Comparison of ENCODE assay signal across 1 cellular context in genomic region chr10:63629363-63630084, GRCh38.
A peak's percentile ranks its signal among the peaks of the same experiment; 100 is the strongest.
TF ChIP-seq lines count a peak whose summit lies in the region.

No MANE protein-coding gene starts in this region.

TF ChIP-seq in IMR-90, 13 proteins besides CTCF, POLR2A, EP300 and RAD21 (continued from another document):
- peak; percentile 67 for TF ChIP-seq SMC3 (IDR thresholded peaks at IDR 0.05; ENCODE audit: low read depth, low read length)
- TF ChIP-seq MAZ (IDR thresholded peaks at IDR 0.05; ENCODE audit: borderline replicate concordance, low read depth, low read length): no peak
- TF ChIP-seq CEBPB (IDR thresholded peaks at IDR 0.05; ENCODE audit: low read depth, low read length): no peak
- TF ChIP-seq USF2 (IDR thresholded peaks at IDR 0.05; ENCODE audit: low read depth, low read length): no peak
